In the genomic region with DNA sequence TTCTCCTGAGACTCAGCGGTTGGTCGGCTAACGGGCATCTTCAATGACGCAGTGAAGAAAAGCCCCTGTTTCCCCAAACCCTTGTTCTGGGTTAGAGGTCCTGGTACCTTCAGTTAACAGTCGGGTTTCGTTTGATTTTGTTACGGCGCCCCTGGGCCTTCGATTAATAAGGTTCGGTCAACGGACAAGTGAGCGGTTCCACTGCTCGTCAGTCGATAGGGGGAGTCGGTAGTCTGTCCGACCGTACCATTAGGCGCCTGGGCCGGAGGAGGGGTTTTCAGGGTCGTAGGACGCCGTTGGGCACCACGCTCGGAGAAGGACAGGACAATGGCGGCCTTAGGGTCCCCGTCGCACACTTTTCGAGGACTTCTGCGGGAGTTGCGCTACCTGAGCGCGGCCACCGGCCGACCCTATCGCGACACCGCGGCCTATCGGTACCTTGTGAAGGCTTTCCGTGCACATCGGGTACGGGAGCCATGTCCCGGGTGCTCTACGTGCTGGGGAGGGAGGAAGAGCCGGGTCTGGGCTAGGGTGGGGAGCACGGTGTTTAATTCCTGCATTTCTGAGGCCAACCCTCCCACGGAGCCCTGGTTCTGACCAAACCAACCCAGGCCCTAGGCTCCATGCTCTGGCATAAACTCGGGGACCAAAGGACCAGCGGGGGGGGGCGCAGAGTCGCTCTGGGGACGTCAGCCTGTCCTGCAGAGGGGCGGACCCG, we compare ENCODE assay signal across 1 cellular context.
A peak's percentile ranks its signal among the peaks of the same experiment; 100 is the strongest.
TF ChIP-seq lines count a peak whose summit lies in the region.

A gene with protein sequence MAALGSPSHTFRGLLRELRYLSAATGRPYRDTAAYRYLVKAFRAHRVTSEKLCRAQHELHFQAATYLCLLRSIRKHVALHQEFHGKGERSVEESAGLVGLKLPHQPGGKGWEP (plus strand): TSS at position 280 of the 718 bp plus-strand sequence. CDS start 48 bp downstream, at position 328.

TF ChIP-seq in HepG2, 621 proteins besides CTCF, POLR2A, EP300 and RAD21 (continued from another document and continues in another):
- TF ChIP-seq, protein P1, sequence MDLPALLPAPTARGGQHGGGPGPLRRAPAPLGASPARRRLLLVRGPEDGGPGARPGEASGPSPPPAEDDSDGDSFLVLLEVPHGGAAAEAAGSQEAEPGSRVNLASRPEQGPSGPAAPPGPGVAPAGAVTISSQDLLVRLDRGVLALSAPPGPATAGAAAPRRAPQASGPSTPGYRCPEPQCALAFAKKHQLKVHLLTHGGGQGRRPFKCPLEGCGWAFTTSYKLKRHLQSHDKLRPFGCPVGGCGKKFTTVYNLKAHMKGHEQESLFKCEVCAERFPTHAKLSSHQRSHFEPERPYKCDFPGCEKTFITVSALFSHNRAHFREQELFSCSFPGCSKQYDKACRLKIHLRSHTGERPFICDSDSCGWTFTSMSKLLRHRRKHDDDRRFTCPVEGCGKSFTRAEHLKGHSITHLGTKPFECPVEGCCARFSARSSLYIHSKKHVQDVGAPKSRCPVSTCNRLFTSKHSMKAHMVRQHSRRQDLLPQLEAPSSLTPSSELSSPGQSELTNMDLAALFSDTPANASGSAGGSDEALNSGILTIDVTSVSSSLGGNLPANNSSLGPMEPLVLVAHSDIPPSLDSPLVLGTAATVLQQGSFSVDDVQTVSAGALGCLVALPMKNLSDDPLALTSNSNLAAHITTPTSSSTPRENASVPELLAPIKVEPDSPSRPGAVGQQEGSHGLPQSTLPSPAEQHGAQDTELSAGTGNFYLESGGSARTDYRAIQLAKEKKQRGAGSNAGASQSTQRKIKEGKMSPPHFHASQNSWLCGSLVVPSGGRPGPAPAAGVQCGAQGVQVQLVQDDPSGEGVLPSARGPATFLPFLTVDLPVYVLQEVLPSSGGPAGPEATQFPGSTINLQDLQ (CRISPR knock-in tag; IDR thresholded peaks at IDR 0.05) = 0 out of 2 replicates have a peak, but pooled peaks have one; percentile 75
- TF ChIP-seq ZNF333 (CRISPR knock-in tag; IDR thresholded peaks at IDR 0.05; ENCODE audit: borderline replicate concordance) (0 out of 2 replicates have a peak, but pooled peaks have one; percentile 60), TAF1 (CRISPR knock-in tag; IDR thresholded peaks at IDR 0.05) (peak; percentile 90), ZFY (CRISPR knock-in tag; IDR thresholded peaks at IDR 0.05) (peak; percentile 82), ZNF652 (CRISPR knock-in tag; IDR thresholded peaks at IDR 0.05; ENCODE audit: borderline replicate concordance, low read depth) (no peak), EZH2 (conservative IDR thresholded peaks at IDR 0.05; ENCODE audit: low read depth, low read length) (no peak), SALL2 (CRISPR knock-in tag; IDR thresholded peaks at IDR 0.05) (0 out of 2 replicates have a peak, but pooled peaks have one; percentile 59), KAT7 (CRISPR knock-in tag; IDR thresholded peaks at IDR 0.05; ENCODE audit: borderline replicate concordance) (peak; percentile 43; the same call in 1 of the 2 replicates), SAP130 (CRISPR knock-in tag; IDR thresholded peaks at IDR 0.05; ENCODE audit: low read depth) (peak; percentile 69; the same call in 1 of the 2 replicates), POLR2G (IDR thresholded peaks at IDR 0.05; ENCODE audit: low read depth, low read length) (peak; percentile 89), ZNF567 (CRISPR knock-in tag; IDR thresholded peaks at IDR 0.05; ENCODE audit: borderline replicate concordance) (peak; percentile 97), NAIF1 (CRISPR knock-in tag; IDR thresholded peaks at IDR 0.05; ENCODE audit: borderline replicate concordance) (peak; percentile 46; the same call in 1 of the 2 replicates), ZNF367 (CRISPR knock-in tag; IDR thresholded peaks at IDR 0.05; ENCODE audit: borderline replicate concordance) (0 out of 2 replicates have a peak, but pooled peaks have one; percentile 31), ZNF747 (CRISPR knock-in tag; IDR thresholded peaks at IDR 0.05; ENCODE audit: borderline replicate concordance) (0 out of 2 replicates have a peak, but pooled peaks have one; percentile 57), TCF7 (IDR thresholded peaks at IDR 0.05; ENCODE audit: low read depth) (0 out of 2 replicates have a peak, but pooled peaks have one; percentile 8), ZNF776 (CRISPR knock-in tag; IDR thresholded peaks at IDR 0.05) (peak; percentile 26; the same call in 1 of the 2 replicates), CBX5 (CRISPR knock-in tag; IDR thresholded peaks at IDR 0.05; ENCODE audit: borderline replicate concordance) (0 out of 2 replicates have a peak, but pooled peaks have one; percentile 65), ZNF619 (CRISPR knock-in tag; IDR thresholded peaks at IDR 0.05) (peak; percentile 80; the same call in 1 of the 2 replicates), MAFG (CRISPR knock-in tag; IDR thresholded peaks at IDR 0.05) (no peak), TEAD3 (CRISPR knock-in tag; optimal IDR thresholded peaks at IDR 0.05; ENCODE audit: borderline replicate concordance) (peak; percentile 35), ERF (CRISPR knock-in tag; IDR thresholded peaks at IDR 0.05) (peak; percentile 42; the same call in 1 of the 2 replicates), ATF7-NPFF (CRISPR knock-in tag; IDR thresholded peaks at IDR 0.05; ENCODE audit: low read depth) (peak; percentile 71; the same call in 1 of the 2 replicates), GABPB1 (CRISPR knock-in tag; IDR thresholded peaks at IDR 0.05) (peak; percentile 62; the same call in 1 of the 2 replicates), ZFP90 (CRISPR knock-in tag; IDR thresholded peaks at IDR 0.05; ENCODE audit: borderline replicate concordance) (peak; percentile 78; the same call in 1 of the 2 replicates), TMF1 (CRISPR knock-in tag; IDR thresholded peaks at IDR 0.05; ENCODE audit: low read depth) (peak; percentile 85), NFRKB (IDR thresholded peaks at IDR 0.05) (peak; percentile 45; the same call in 1 of the 2 replicates), MXI1 (IDR thresholded peaks at IDR 0.05; ENCODE audit: borderline replicate concordance, low read depth, low read length) (peak; percentile 11; the same call in 1 of the 3 replicates), YEATS4 (CRISPR knock-in tag; IDR thresholded peaks at IDR 0.05; ENCODE audit: borderline replicate concordance) (peak; percentile 71), HNRNPLL (IDR thresholded peaks at IDR 0.05; ENCODE audit: low read depth, low read length, poor library complexity, severe bottlenecking) (peak; percentile 94), ZFP41 (CRISPR knock-in tag; IDR thresholded peaks at IDR 0.05; ENCODE audit: borderline replicate concordance) (peak; percentile 87; the same call in 1 of the 2 replicates), GATAD1 (CRISPR knock-in tag; IDR thresholded peaks at IDR 0.05) (peak; percentile 70), ZNF263 (CRISPR knock-in tag; IDR thresholded peaks at IDR 0.05) (peak; percentile 96), ZNF709 (CRISPR knock-in tag; IDR thresholded peaks at IDR 0.05) (peak; percentile 70; the same call in 1 of the 2 replicates), SNAPC2 (CRISPR knock-in tag; IDR thresholded peaks at IDR 0.05) (peak; percentile 50; the same call in 1 of the 2 replicates)
- TF ChIP-seq, protein P2, sequence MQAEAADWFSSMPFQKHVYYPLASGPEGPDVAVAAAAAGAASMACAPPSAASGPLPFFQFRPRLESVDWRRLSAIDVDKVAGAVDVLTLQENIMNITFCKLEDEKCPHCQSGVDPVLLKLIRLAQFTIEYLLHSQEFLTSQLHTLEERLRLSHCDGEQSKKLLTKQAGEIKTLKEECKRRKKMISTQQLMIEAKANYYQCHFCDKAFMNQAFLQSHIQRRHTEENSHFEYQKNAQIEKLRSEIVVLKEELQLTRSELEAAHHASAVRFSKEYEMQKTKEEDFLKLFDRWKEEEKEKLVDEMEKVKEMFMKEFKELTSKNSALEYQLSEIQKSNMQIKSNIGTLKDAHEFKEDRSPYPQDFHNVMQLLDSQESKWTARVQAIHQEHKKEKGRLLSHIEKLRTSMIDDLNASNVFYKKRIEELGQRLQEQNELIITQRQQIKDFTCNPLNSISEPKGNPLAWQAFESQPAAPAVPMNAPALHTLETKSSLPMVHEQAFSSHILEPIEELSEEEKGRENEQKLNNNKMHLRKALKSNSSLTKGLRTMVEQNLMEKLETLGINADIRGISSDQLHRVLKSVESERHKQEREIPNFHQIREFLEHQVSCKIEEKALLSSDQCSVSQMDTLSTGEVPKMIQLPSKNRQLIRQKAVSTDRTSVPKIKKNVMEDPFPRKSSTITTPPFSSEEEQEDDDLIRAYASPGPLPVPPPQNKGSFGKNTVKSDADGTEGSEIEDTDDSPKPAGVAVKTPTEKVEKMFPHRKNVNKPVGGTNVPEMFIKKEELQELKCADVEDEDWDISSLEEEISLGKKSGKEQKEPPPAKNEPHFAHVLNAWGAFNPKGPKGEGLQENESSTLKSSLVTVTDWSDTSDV (CRISPR knock-in tag; IDR thresholded peaks at IDR 0.05) = no peak
- TF ChIP-seq, protein P3, sequence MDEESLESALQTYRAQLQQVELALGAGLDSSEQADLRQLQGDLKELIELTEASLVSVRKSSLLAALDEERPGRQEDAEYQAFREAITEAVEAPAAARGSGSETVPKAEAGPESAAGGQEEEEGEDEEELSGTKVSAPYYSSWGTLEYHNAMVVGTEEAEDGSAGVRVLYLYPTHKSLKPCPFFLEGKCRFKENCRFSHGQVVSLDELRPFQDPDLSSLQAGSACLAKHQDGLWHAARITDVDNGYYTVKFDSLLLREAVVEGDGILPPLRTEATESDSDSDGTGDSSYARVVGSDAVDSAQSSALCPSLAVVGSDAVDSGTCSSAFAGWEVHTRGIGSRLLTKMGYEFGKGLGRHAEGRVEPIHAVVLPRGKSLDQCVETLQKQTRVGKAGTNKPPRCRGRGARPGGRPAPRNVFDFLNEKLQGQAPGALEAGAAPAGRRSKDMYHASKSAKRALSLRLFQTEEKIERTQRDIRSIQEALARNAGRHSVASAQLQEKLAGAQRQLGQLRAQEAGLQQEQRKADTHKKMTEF (CRISPR knock-in tag; IDR thresholded peaks at IDR 0.05) = peak; percentile 62
- TF ChIP-seq, protein P4, sequence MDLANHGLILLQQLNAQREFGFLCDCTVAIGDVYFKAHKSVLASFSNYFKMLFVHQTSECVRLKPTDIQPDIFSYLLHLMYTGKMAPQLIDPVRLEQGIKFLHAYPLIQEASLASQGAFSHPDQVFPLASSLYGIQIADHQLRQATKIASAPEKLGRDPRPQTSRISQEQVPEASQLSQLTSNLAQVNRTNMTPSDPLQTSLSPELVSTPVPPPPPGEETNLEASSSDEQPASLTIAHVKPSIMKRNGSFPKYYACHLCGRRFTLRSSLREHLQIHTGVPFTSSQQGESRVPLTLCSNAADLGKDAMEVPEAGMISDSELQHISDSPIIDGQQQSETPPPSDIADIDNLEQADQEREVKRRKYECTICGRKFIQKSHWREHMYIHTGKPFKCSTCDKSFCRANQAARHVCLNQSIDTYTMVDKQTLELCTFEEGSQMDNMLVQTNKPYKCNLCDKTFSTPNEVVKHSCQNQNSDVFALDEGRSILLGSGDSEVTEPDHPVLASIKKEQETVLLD (CRISPR knock-in tag; IDR thresholded peaks at IDR 0.05; ENCODE audit: low read depth) = peak; percentile 22; the same call in 1 of the 2 replicates
- TF ChIP-seq, protein P5, sequence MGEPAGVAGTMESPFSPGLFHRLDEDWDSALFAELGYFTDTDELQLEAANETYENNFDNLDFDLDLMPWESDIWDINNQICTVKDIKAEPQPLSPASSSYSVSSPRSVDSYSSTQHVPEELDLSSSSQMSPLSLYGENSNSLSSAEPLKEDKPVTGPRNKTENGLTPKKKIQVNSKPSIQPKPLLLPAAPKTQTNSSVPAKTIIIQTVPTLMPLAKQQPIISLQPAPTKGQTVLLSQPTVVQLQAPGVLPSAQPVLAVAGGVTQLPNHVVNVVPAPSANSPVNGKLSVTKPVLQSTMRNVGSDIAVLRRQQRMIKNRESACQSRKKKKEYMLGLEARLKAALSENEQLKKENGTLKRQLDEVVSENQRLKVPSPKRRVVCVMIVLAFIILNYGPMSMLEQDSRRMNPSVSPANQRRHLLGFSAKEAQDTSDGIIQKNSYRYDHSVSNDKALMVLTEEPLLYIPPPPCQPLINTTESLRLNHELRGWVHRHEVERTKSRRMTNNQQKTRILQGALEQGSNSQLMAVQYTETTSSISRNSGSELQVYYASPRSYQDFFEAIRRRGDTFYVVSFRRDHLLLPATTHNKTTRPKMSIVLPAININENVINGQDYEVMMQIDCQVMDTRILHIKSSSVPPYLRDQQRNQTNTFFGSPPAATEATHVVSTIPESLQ (CRISPR knock-in tag; conservative IDR thresholded peaks at IDR 0.05) = 0 out of 2 replicates have a peak, but pooled peaks have one; percentile 6
- TF ChIP-seq, protein P6, sequence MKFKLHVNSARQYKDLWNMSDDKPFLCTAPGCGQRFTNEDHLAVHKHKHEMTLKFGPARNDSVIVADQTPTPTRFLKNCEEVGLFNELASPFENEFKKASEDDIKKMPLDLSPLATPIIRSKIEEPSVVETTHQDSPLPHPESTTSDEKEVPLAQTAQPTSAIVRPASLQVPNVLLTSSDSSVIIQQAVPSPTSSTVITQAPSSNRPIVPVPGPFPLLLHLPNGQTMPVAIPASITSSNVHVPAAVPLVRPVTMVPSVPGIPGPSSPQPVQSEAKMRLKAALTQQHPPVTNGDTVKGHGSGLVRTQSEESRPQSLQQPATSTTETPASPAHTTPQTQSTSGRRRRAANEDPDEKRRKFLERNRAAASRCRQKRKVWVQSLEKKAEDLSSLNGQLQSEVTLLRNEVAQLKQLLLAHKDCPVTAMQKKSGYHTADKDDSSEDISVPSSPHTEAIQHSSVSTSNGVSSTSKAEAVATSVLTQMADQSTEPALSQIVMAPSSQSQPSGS (CRISPR knock-in tag; IDR thresholded peaks at IDR 0.05) = peak; percentile 41; the same call in 1 of the 2 replicates
- TF ChIP-seq, protein P7, sequence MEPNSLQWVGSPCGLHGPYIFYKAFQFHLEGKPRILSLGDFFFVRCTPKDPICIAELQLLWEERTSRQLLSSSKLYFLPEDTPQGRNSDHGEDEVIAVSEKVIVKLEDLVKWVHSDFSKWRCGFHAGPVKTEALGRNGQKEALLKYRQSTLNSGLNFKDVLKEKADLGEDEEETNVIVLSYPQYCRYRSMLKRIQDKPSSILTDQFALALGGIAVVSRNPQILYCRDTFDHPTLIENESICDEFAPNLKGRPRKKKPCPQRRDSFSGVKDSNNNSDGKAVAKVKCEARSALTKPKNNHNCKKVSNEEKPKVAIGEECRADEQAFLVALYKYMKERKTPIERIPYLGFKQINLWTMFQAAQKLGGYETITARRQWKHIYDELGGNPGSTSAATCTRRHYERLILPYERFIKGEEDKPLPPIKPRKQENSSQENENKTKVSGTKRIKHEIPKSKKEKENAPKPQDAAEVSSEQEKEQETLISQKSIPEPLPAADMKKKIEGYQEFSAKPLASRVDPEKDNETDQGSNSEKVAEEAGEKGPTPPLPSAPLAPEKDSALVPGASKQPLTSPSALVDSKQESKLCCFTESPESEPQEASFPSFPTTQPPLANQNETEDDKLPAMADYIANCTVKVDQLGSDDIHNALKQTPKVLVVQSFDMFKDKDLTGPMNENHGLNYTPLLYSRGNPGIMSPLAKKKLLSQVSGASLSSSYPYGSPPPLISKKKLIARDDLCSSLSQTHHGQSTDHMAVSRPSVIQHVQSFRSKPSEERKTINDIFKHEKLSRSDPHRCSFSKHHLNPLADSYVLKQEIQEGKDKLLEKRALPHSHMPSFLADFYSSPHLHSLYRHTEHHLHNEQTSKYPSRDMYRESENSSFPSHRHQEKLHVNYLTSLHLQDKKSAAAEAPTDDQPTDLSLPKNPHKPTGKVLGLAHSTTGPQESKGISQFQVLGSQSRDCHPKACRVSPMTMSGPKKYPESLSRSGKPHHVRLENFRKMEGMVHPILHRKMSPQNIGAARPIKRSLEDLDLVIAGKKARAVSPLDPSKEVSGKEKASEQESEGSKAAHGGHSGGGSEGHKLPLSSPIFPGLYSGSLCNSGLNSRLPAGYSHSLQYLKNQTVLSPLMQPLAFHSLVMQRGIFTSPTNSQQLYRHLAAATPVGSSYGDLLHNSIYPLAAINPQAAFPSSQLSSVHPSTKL (CRISPR knock-in tag; IDR thresholded peaks at IDR 0.05) = 0 out of 2 replicates have a peak, but pooled peaks have one; percentile 29
